20 cellular contexts compared by ENCODE assay signal in the genomic region with DNA sequence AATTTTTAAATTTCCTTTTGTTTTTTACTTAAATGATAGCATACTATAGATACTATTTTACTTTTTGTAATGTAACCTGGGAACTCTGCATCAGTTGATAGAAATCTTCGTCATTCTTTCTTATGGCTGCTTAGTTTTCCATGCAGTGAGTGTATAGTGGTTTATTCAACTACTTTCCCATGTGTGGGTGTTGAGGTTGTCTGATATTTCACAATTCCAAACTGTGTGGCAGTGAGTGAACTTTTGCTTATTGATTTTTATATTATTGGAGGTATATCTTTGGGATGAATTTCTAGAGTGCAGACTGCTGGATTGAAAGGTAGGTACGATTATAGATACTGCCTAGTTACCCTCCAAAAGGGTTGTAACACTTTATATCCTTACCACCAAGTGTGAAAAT.
"Had no signal": no experiment of that assay in that cellular context is flagged by ENCODE, and none has a peak within 500 bp of the region (broad histone marks: within the 10 kb centered on the region; RNA-seq: fewer than 3 reads in every experiment).

No MANE protein-coding gene starts in this region.

- H3K27ac ChIP-seq: HL-60, KMS-11, SJSA1, SK-N-MC had no signal

- H3K4me3 ChIP-seq: SJSA1, SK-N-MC had no signal

- H3K27me3 ChIP-seq: SJSA1 had no signal

- H3K9me3 ChIP-seq: SJSA1 had no signal

- DNase-seq: Kasumi-1, MM.1S, NCI-H1092, NCI-H1417 treated with DMSO at 0.1 percent for 48 hours, NCI-H146, NCI-H1694 treated with DMSO at 0.1 percent for 48 hours, NCI-H1930, NCI-H2081, NCI-H2107, NCI-H2227 treated with DMSO at 0.1 percent for 48 hours, NCI-H524 treated with DMSO at 0.1 percent for 48 hours, NCI-H69, NCI-H774, Right ventricle myocardium superior, RPMI8226, SIG-M5 had no signal

- H3K36me3 ChIP-seq: SJSA1 had no signal
